Comparison of ENCODE assay signal across 2 cellular contexts in genomic region chr5:151825445-151825844, GRCh38.
TF ChIP-seq lines count a peak whose summit lies in the region.

No MANE protein-coding gene starts in this region.

TF ChIP-seq in SK-N-SH, 30 proteins besides CTCF, POLR2A, EP300 and RAD21:
- TF ChIP-seq MAX (IDR thresholded peaks at IDR 0.05; ENCODE audit: low read depth) (no peak), RCOR1 (IDR thresholded peaks at IDR 0.05; ENCODE audit: low read length) (no peak), REST (IDR thresholded peaks at IDR 0.05; ENCODE audit: low read depth, low read length) (no peak), ZBTB33 (IDR thresholded peaks at IDR 0.05; ENCODE audit: borderline replicate concordance, low read depth) (no peak), RFX5 (IDR thresholded peaks at IDR 0.05; ENCODE audit: low read length) (no peak), USF2 (IDR thresholded peaks at IDR 0.05; ENCODE audit: borderline replicate concordance, low read depth, low read length) (no peak), GATA2 (CRISPR knock-in tag; IDR thresholded peaks at IDR 0.05) (peak; percentile 32; the same call in 1 of the 2 replicates), SMC3 (IDR thresholded peaks at IDR 0.05; ENCODE audit: low read depth, low read length) (peak; percentile 89)

TF ChIP-seq in H1, 55 proteins besides CTCF, POLR2A, EP300 and RAD21:
- TF ChIP-seq FOSL1 (IDR thresholded peaks at IDR 0.05; ENCODE audit: insufficient read depth, low read depth, low read length) (no peak), TEAD4 (IDR thresholded peaks at IDR 0.05; ENCODE audit: low read depth, low read length) (peak; percentile 40; the same call in 1 of the 2 replicates), KDM1A (IDR thresholded peaks at IDR 0.05; ENCODE audit: borderline replicate concordance, low read length) (no peak), CREB1 (IDR thresholded peaks at IDR 0.05) (no peak), JUN (IDR thresholded peaks at IDR 0.05; ENCODE audit: low read depth, low read length) (no peak), HDAC6 (IDR thresholded peaks at IDR 0.05; ENCODE audit: low read depth, low read length) (no peak), SAP30 (IDR thresholded peaks at IDR 0.05; ENCODE audit: insufficient read depth, insufficient replicate concordance, low read length) (no peak)
